Comparison of ENCODE assay signal across 5 cellular contexts in the genomic region with DNA sequence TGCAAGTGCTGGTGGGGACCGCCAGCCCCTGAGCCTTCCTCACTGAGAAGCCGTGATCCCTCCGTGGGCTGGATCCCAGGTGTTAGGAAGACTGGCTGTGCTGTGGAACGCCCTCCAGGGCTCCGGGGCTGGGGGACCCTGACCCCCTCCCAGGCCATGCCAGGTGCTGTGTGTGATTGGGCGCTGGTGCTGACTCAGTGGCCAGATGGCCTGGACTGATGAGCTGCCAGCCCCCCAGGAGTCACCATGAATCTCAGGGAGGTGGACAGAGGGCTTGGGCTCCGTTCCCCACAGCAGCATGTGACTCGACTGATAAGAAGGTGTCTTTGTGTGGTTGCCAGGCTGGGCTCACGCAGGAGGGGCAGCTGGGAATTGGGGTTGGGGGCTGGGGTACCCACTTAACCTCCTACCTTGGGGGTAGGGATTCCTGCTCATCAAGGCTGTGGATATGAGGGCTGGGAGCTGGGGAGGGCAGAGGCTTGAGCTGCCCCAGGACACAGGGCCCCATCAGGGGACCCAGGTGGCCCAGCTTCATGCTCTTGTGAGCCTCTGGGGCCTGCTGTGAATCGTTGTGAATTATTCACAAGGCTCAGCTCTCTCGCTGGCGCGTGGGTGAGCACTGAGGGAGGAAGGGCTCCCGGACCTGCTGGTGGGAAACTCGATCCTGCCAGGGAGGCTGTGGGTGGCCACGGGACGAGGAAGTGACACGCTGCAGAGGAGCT. TPM values are rescaled to one million over a fixed set of nuclear protein-coding genes. Genes with fewer than 3 reads are reported as not detected.
"Had no signal": no experiment of that assay in that cellular context is flagged by ENCODE, and none has a peak within 500 bp of the region (broad histone marks: within the 10 kb centered on the region; RNA-seq: fewer than 3 reads in every experiment).

No MANE protein-coding gene starts in this region.

RNA-seq across cellular contexts. Expression of a gene that starts 5.2 kb away (rescaled TPM):
- total RNA-seq: smooth muscle cell had no signal

RNA-seq across cellular contexts. Expression of a gene that starts 10.1 kb away (rescaled TPM):
- total RNA-seq: natural killer cell, sciatic nerve, tibial nerve had no signal
- polyA plus RNA-seq: pancreas had no signal
